ENCODE assay signal across 8 cellular contexts in the genomic region with DNA sequence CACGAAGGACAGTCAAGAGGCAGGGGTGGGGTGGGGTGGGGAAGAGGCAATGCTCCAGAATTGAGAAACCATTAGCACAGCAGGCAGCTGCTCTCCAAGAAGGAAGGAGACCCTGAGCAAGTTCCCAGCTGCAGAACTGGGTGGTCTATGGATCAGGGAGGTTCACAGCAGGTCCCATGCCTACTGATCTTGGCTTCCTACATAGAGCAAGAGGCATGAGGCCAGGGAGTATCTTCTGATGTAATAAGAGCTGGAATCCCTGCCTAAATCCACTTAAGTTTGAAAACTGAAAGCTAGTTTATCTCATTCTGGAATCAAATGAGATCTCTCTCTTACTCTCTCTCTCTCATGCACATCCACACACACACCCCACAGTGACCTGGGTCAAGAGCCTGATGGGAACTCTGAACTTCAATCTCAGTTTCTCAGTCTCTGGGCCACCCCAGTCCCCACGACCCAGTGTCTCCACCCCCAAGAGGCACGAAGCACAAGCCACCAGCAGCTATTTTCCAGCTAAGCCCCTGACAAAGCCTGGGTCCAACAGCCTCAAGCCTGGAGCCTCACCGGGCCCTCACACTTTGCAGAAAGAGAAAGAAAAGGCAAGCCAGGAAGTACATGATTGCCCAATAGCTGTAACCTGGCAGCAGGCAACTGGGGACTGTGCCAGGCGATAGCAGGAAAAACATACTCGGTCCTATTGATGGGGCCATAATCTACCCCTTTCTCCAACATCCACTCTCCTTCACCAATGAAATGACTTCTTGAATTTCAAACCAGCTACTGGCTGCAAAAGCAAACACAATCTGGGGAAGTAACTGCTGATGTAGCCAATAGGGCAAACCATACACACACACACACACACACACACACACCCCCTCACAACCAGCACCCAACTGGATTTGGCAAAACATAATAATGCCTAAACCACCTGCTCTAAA. TPM values are rescaled to one million over a fixed set of nuclear protein-coding genes. Genes with fewer than 3 reads are reported as not detected.
DNase-seq lines count a peak whose midpoint lies in the region; ATAC-seq and TF ChIP-seq lines count a peak whose summit lies in the region.

No MANE protein-coding gene starts in this region.

- no peak overlapping the region for H2AFZ ChIP-seq in neuronal stem cell (ENCODE audit: low read length)

- H3K79me1 ChIP-seq in neuronal stem cell (ENCODE audit: low read depth, low read length): no peaks in the 10 kb centered on the region

- no peak overlapping the region for H4K91ac ChIP-seq in neuronal stem cell (ENCODE audit: low read depth, low read length, poor library complexity)

- POLR2A ChIA-PET in activated CD4-positive, alpha-beta T cell treated with anti-CD3 and anti-CD28 coated beads, Interleukin-2, amount 10 ng/mL, durations not matched to agents 7 days and 5 days (lab: Charles Lee): no interaction called here

- peaks cover 15% of the 10 kb centered on the region for H3F3A ChIP-seq in DOHH2 (ENCODE audit: control insufficient read depth, insufficient read depth)

- no CpG with 5 or more reads among the region's 6 CpGs for WGBS in neuronal stem cell (ENCODE audit: extremely low coverage in 2 of 2, insufficient read length in 2 of 2, insufficient replicate concordance in 1 of 2), 2 donors

- no peak overlapping the region for H2BK120ac ChIP-seq in neuronal stem cell (ENCODE audit: low read depth, low read length)

- H3K79me2 ChIP-seq in DOHH2 (ENCODE audit: control insufficient read depth, low read length): peaks cover 73% of the 10 kb centered on the region

- peak overlapping the region; percentile 76 for H3K27ac Mint-ChIP-seq in activated CD4-positive, alpha-beta T cell treated with anti-CD3 and anti-CD28 coated beads, Interleukin-2, amount 10 ng/mL, durations not matched to agents 7 days and 5 days

- peak overlapping the region; percentile 50 for H3K18ac ChIP-seq in neuronal stem cell (ENCODE audit: low read length)

- no peak overlapping the region for H2BK12ac ChIP-seq in neuronal stem cell (ENCODE audit: low read length)

- ATAC-seq in HG03045 (IDR thresholded peaks at IDR 0.05; ENCODE audit: unreplicated experiment): no peak
- ATAC-seq in GM19455 (IDR thresholded peaks at IDR 0.05; ENCODE audit: unreplicated experiment): no peak

- H3K14ac ChIP-seq in neuronal stem cell (ENCODE audit: low read length): no peak overlapping the region

- H3K4me3 Mint-ChIP-seq in activated CD4-positive, alpha-beta T cell treated with anti-CD3 and anti-CD28 coated beads, Interleukin-2, amount 10 ng/mL, durations not matched to agents 7 days and 5 days: peak overlapping the region; percentile 98

- H3K9me3 Mint-ChIP-seq in activated CD4-positive, alpha-beta T cell treated with anti-CD3 and anti-CD28 coated beads, Interleukin-2, amount 10 ng/mL, durations not matched to agents 7 days and 5 days: no peaks in the 10 kb centered on the region

- CTCF ChIA-PET in activated CD4-positive, alpha-beta T cell treated with anti-CD3 and anti-CD28 coated beads, Interleukin-2, amount 10 ng/mL, durations not matched to agents 7 days and 5 days (lab: Charles Lee): interaction anchor here (0.6 to 23.4 kb wide), 10 partner anchors 8 to 166 kb away, joined by 3 to 560 read pairs (median 4); no protein-coding TSS in a partner anchor

- H3K9me2 ChIP-seq in DOHH2 (replicated peaks; ENCODE audit: control insufficient read depth, low read length): no peaks in the 10 kb centered on the region

- DNase-seq in NCI-H1436 (lab: John Stamatoyannopoulos, UW): peak; percentile 91
- DNase-seq in activated CD4-positive, alpha-beta T cell treated with anti-CD3 and anti-CD28 coated beads, Interleukin-2, amount 10 ng/mL, durations not matched to agents 7 days and 5 days: peak; percentile 48
- DNase-seq in fibroblast of mammary gland (ENCODE audit: low read depth): peak; percentile 73
- no peak for DNase-seq in neuronal stem cell (ENCODE audit: low spot score)
- no peak for DNase-seq in T1000 (lab: John Stamatoyannopoulos, UW)

- TF ChIP-seq CTCF in DOHH2 (IDR thresholded peaks at IDR 0.05; ENCODE audit: low read depth, low read length, poor library complexity, severe bottlenecking): no peak
- TF ChIP-seq CTCF in fibroblast of mammary gland (conservative IDR thresholded peaks at IDR 0.05; ENCODE audit: control insufficient read depth, insufficient read depth, low read depth, low read length): no peak

- peak overlapping the region; percentile 54 for H3K9ac ChIP-seq in neuronal stem cell (ENCODE audit: low read depth, low read length, poor library complexity)

- H3K4ac ChIP-seq in neuronal stem cell (ENCODE audit: low read length): no peak overlapping the region

- peaks cover 74% of the 10 kb centered on the region for H3K4me1 Mint-ChIP-seq in activated CD4-positive, alpha-beta T cell treated with anti-CD3 and anti-CD28 coated beads, Interleukin-2, amount 10 ng/mL, durations not matched to agents 7 days and 5 days

- H3K4me2 ChIP-seq in DOHH2 (ENCODE audit: low read length): peak overlapping the region; percentile 89
- H3K4me2 ChIP-seq in neuronal stem cell (ENCODE audit: insufficient read depth, low read length, poor library complexity, severe bottlenecking): peak overlapping the region; percentile 92

- H2BK15ac ChIP-seq in neuronal stem cell (ENCODE audit: low read length): no peak overlapping the region

- H3K9me3 ChIP-seq in DOHH2 (ENCODE audit: control insufficient read depth, insufficient read depth, low read length) (no peaks in the 10 kb centered on the region), neuronal stem cell (replicated peaks in 1 of 2; ENCODE audit: control insufficient read depth in 2 of 2, insufficient read depth in 1 of 2, low read depth in 1 of 2, low read length in 2 of 2) (no peaks in the 10 kb centered on the region)

- H3K23ac ChIP-seq in neuronal stem cell (ENCODE audit: low read depth, low read length, poor library complexity): no peak overlapping the region

- H2BK5ac ChIP-seq in neuronal stem cell (ENCODE audit: low read length): peak overlapping the region; percentile 14

- H4K20me1 ChIP-seq in DOHH2 (ENCODE audit: control insufficient read depth, insufficient read depth, low read depth, low read length): peaks cover 12% of the 10 kb centered on the region

- no peak overlapping the region for H2AK5ac ChIP-seq in neuronal stem cell (ENCODE audit: low read depth, low read length)

- H3K36me3 ChIP-seq in DOHH2 (ENCODE audit: control insufficient read depth, low read length): peaks cover 50% of the 10 kb centered on the region
- peaks cover 8 to 43% of the 10 kb centered on the region in 2 donors for H3K36me3 ChIP-seq in neuronal stem cell (replicated peaks in 1 of 2; ENCODE audit: control insufficient read depth in 2 of 2, insufficient read depth in 2 of 2, low read length in 2 of 2)

- H3K27me3 ChIP-seq in DOHH2 (ENCODE audit: control insufficient read depth, low read length) (no peaks in the 10 kb centered on the region), neuronal stem cell (ENCODE audit: control insufficient read depth in 3 of 3, insufficient read depth in 3 of 3, low read depth in 1 of 3, low read length in 3 of 3) (no peaks in the 10 kb centered on the region)

- H3K4me1 ChIP-seq in DOHH2 (ENCODE audit: control insufficient read depth, low read length): peaks cover 63% of the 10 kb centered on the region
- H3K4me1 ChIP-seq in neuronal stem cell (ENCODE audit: control insufficient read depth in 2 of 2, insufficient read depth in 1 of 2, low read depth in 1 of 2, low read length in 2 of 2): peaks cover 35 to 49% of the 10 kb centered on the region in 2 donors

- H3K27me3 Mint-ChIP-seq in activated CD4-positive, alpha-beta T cell treated with anti-CD3 and anti-CD28 coated beads, Interleukin-2, amount 10 ng/mL, durations not matched to agents 7 days and 5 days: peaks cover 2% of the 10 kb centered on the region

- no peak overlapping the region for H4K8ac ChIP-seq in neuronal stem cell (ENCODE audit: low read depth, low read length)

- H3K27ac ChIP-seq in DOHH2 (ENCODE audit: low read depth, low read length) (peak overlapping the region; percentile 76), neuronal stem cell (replicated peaks; ENCODE audit: low read length) (peak overlapping the region; percentile 96)

- peaks cover 28% of the 10 kb centered on the region for H3K36me3 Mint-ChIP-seq in activated CD4-positive, alpha-beta T cell treated with anti-CD3 and anti-CD28 coated beads, Interleukin-2, amount 10 ng/mL, durations not matched to agents 7 days and 5 days (ENCODE audit: low read depth)

- H3K4me3 ChIP-seq in DOHH2 (ENCODE audit: low read length) (peak overlapping the region; percentile 99), fibroblast of mammary gland (ENCODE audit: control insufficient read depth, low read depth, low read length) (peak overlapping the region; percentile 1), neuronal stem cell (ENCODE audit: low read length in 2 of 2) (peak overlapping the region; percentile 58 to 82)

RNA-seq across cellular contexts. Expression of a gene that starts 2.2 kb away (rescaled TPM):
- total RNA-seq in activated CD4-positive, alpha-beta T cell treated with anti-CD3 and anti-CD28 coated beads, Interleukin-2, amount 10 ng/mL, durations not matched to agents 7 days and 5 days: 10 to 100 TPM; 12.1 to 12.7 TPM
- polyA plus RNA-seq in neuronal stem cell (2013, experiment 1 of 2): 55.9 TPM
- 57.2 TPM for polyA plus RNA-seq in neuronal stem cell (2013, experiment 2 of 2)

RNA-seq across cellular contexts. Expression of a gene that starts 37.4 kb away (rescaled TPM):
- not detected for total RNA-seq in activated CD4-positive, alpha-beta T cell treated with anti-CD3 and anti-CD28 coated beads, Interleukin-2, amount 10 ng/mL, durations not matched to agents 7 days and 5 days
- 87.2 TPM for polyA plus RNA-seq in neuronal stem cell (2013, experiment 1 of 2)
- 86.1 TPM for polyA plus RNA-seq in neuronal stem cell (2013, experiment 2 of 2)

Comparison
In these comparisons a context has a peak if more than half of its experiments do, and no peak if none do; other contexts are left out.
1. H3K4me3 ChIP-seq: peak in every context shown above with its lines; median percentile 99 in DOHH2; 70 in neuronal stem cell; 1 in fibroblast of mammary gland.
2. DNase-seq: peak in NCI-H1436 (single experiment), activated CD4-positive, alpha-beta T cell treated with anti-CD3 and anti-CD28 coated beads, Interleukin-2, amount 10 ng/mL, durations not matched to agents 7 days and 5 days (single experiment) and fibroblast of mammary gland (single experiment); none in neuronal stem cell (single experiment) and T1000 (single experiment).